Comparison of ENCODE assay signal across 8 cellular contexts in genomic region chr6:10030942-10031537, GRCh38.
A peak's percentile ranks its signal among the peaks of the same experiment; 100 is the strongest.
DNase-seq lines count a peak whose midpoint lies in the region; ATAC-seq and TF ChIP-seq lines count a peak whose summit lies in the region.

No MANE protein-coding gene starts in this region.

- no peaks in the 10 kb centered on the region for H3K36me3 ChIP-seq in esophagus squamous epithelium
- H3K36me3 ChIP-seq in thoracic aorta, result no peaks in the 10 kb centered on the region

- 73 to 76% methylated on average over 8 of the region's 8 CpGs for WGBS in esophagus squamous epithelium, 2 donors
- WGBS in right cardiac atrium, result 82% methylated on average over 8 of the region's 8 CpGs

- H3K4me3 Mint-ChIP-seq in activated CD8-positive, alpha-beta T cell treated with anti-CD3 and anti-CD28 coated beads for 36 hours, result no peak overlapping the region
- no peak overlapping the region for H3K4me3 Mint-ChIP-seq in activated CD8-positive, alpha-beta T cell treated with anti-CD3 and anti-CD28 coated beads, Interleukin-2, amount 10 ng/mL, durations not matched to agents 7 days and 5 days
- no peak overlapping the region for H3K4me3 Mint-ChIP-seq in activated CD4-positive, alpha-beta memory T cell treated with anti-CD3 and anti-CD28 coated beads, Interleukin-2, amount 10 ng/mL, durations not matched to agents 7 days and 5 days
- H3K4me3 Mint-ChIP-seq in activated T-helper 17 cell treated with anti-CD3 and anti-CD28 coated beads, Interleukin-2, amount 50 U/mL, for 72 hours, result no peak overlapping the region

- DNase-seq in activated CD8-positive, alpha-beta T cell treated with anti-CD3 and anti-CD28 coated beads for 36 hours, result no peak
- no peak for DNase-seq in activated CD8-positive, alpha-beta T cell treated with anti-CD3 and anti-CD28 coated beads, Interleukin-2, amount 10 ng/mL, durations not matched to agents 7 days and 5 days
- DNase-seq in NCI-H526 (lab: John Stamatoyannopoulos, UW) (peak; percentile 10 to 56), esophagus squamous epithelium (lab: John Stamatoyannopoulos, UW) (no peak), thoracic aorta (ENCODE audit: low spot score) (no peak), right cardiac atrium (no peak)
- DNase-seq in activated CD4-positive, alpha-beta memory T cell treated with anti-CD3 and anti-CD28 coated beads, Interleukin-2, amount 10 ng/mL, durations not matched to agents 7 days and 5 days, result no peak

- H3K27ac ChIP-seq in esophagus squamous epithelium, result no peak overlapping the region
- H3K27ac ChIP-seq in thoracic aorta, result no peak overlapping the region
- no peak overlapping the region for H3K27ac ChIP-seq in right cardiac atrium (ENCODE audit: low read length)

- no peaks in the 10 kb centered on the region for H3K4me1 Mint-ChIP-seq in activated CD8-positive, alpha-beta T cell treated with anti-CD3 and anti-CD28 coated beads for 36 hours (ENCODE audit: low read depth)
- no peaks in the 10 kb centered on the region for H3K4me1 Mint-ChIP-seq in activated CD8-positive, alpha-beta T cell treated with anti-CD3 and anti-CD28 coated beads, Interleukin-2, amount 10 ng/mL, durations not matched to agents 7 days and 5 days (ENCODE audit: low read depth)
- no peaks in the 10 kb centered on the region for H3K4me1 Mint-ChIP-seq in activated CD4-positive, alpha-beta memory T cell treated with anti-CD3 and anti-CD28 coated beads, Interleukin-2, amount 10 ng/mL, durations not matched to agents 7 days and 5 days
- no peaks in the 10 kb centered on the region for H3K4me1 Mint-ChIP-seq in activated T-helper 17 cell treated with anti-CD3 and anti-CD28 coated beads, Interleukin-2, amount 50 U/mL, for 72 hours

- H3K9me3 ChIP-seq in esophagus squamous epithelium (no peaks in the 10 kb centered on the region), thoracic aorta (no peaks in the 10 kb centered on the region), right cardiac atrium (ENCODE audit: control insufficient read depth, low read length) (no peaks in the 10 kb centered on the region)

- no peaks in the 10 kb centered on the region for H3K9me3 Mint-ChIP-seq in activated CD8-positive, alpha-beta T cell treated with anti-CD3 and anti-CD28 coated beads for 36 hours
- no peaks in the 10 kb centered on the region for H3K9me3 Mint-ChIP-seq in activated CD8-positive, alpha-beta T cell treated with anti-CD3 and anti-CD28 coated beads, Interleukin-2, amount 10 ng/mL, durations not matched to agents 7 days and 5 days (ENCODE audit: insufficient read depth)
- H3K9me3 Mint-ChIP-seq in activated CD4-positive, alpha-beta memory T cell treated with anti-CD3 and anti-CD28 coated beads, Interleukin-2, amount 10 ng/mL, durations not matched to agents 7 days and 5 days, result no peaks in the 10 kb centered on the region
- H3K9me3 Mint-ChIP-seq in activated T-helper 17 cell treated with anti-CD3 and anti-CD28 coated beads, Interleukin-2, amount 50 U/mL, for 72 hours, result no peaks in the 10 kb centered on the region

- POLR2A ChIA-PET in activated CD8-positive, alpha-beta T cell treated with anti-CD3 and anti-CD28 coated beads for 36 hours (lab: Charles Lee), result no interaction called here
- POLR2A ChIA-PET in activated CD8-positive, alpha-beta T cell treated with anti-CD3 and anti-CD28 coated beads, Interleukin-2, amount 10 ng/mL, durations not matched to agents 7 days and 5 days (lab: Charles Lee), result no interaction called here
- POLR2A ChIA-PET in activated CD4-positive, alpha-beta memory T cell treated with anti-CD3 and anti-CD28 coated beads, Interleukin-2, amount 10 ng/mL, durations not matched to agents 7 days and 5 days (lab: Charles Lee), result no interaction called here

- H3K27me3 Mint-ChIP-seq in activated CD8-positive, alpha-beta T cell treated with anti-CD3 and anti-CD28 coated beads for 36 hours, result no peaks in the 10 kb centered on the region
- H3K27me3 Mint-ChIP-seq in activated CD8-positive, alpha-beta T cell treated with anti-CD3 and anti-CD28 coated beads, Interleukin-2, amount 10 ng/mL, durations not matched to agents 7 days and 5 days (ENCODE audit: low read depth), result no peaks in the 10 kb centered on the region
- no peaks in the 10 kb centered on the region for H3K27me3 Mint-ChIP-seq in activated CD4-positive, alpha-beta memory T cell treated with anti-CD3 and anti-CD28 coated beads, Interleukin-2, amount 10 ng/mL, durations not matched to agents 7 days and 5 days
- H3K27me3 Mint-ChIP-seq in activated T-helper 17 cell treated with anti-CD3 and anti-CD28 coated beads, Interleukin-2, amount 50 U/mL, for 72 hours, result no peaks in the 10 kb centered on the region

- H3K27ac Mint-ChIP-seq in activated CD8-positive, alpha-beta T cell treated with anti-CD3 and anti-CD28 coated beads for 36 hours, result no peak overlapping the region
- H3K27ac Mint-ChIP-seq in activated CD8-positive, alpha-beta T cell treated with anti-CD3 and anti-CD28 coated beads, Interleukin-2, amount 10 ng/mL, durations not matched to agents 7 days and 5 days, result no peak overlapping the region
- no peak overlapping the region for H3K27ac Mint-ChIP-seq in activated CD4-positive, alpha-beta memory T cell treated with anti-CD3 and anti-CD28 coated beads, Interleukin-2, amount 10 ng/mL, durations not matched to agents 7 days and 5 days
- no peak overlapping the region for H3K27ac Mint-ChIP-seq in activated T-helper 17 cell treated with anti-CD3 and anti-CD28 coated beads, Interleukin-2, amount 50 U/mL, for 72 hours

- intact Hi-C loops in activated CD8-positive, alpha-beta T cell treated with anti-CD3 and anti-CD28 coated beads for 36 hours (cut with micrococcal nuclease), result no loop called here
- intact Hi-C loops in esophagus squamous epithelium (cut with DNase I), result no loop called here
- intact Hi-C loops in right cardiac atrium (cut with DNase I), result no loop called here

- ATAC-seq in activated CD8-positive, alpha-beta T cell treated with anti-CD3 and anti-CD28 coated beads for 36 hours, result no peak
- no peak for ATAC-seq in activated CD8-positive, alpha-beta T cell treated with anti-CD3 and anti-CD28 coated beads, Interleukin-2, amount 10 ng/mL, durations not matched to agents 7 days and 5 days
- no peak for ATAC-seq in thoracic aorta (ENCODE audit: insufficient number of reproducible peaks, low FRiP score, low read depth)
- ATAC-seq in right cardiac atrium, result no peak
- ATAC-seq in activated T-helper 17 cell treated with anti-CD3 and anti-CD28 coated beads, Interleukin-2, amount 50 U/mL, for 72 hours (replicated peaks), result no peak

- H3K4me1 ChIP-seq in esophagus squamous epithelium, result peaks cover 0 to 11% (median 3%) of the 10 kb centered on the region in 3 donors
- H3K4me1 ChIP-seq in thoracic aorta (ENCODE audit: control insufficient read depth in 1 of 2, low read depth in 2 of 2), result no peaks in the 10 kb centered on the region
- H3K4me1 ChIP-seq in right cardiac atrium (ENCODE audit: control insufficient read depth, insufficient read depth, low read length), result no peaks in the 10 kb centered on the region

- TF ChIP-seq CTCF in activated CD8-positive, alpha-beta T cell treated with anti-CD3 and anti-CD28 coated beads for 36 hours (IDR thresholded peaks at IDR 0.05), result peak; percentile 70
- TF ChIP-seq CTCF in esophagus squamous epithelium (IDR thresholded peaks at IDR 0.05) (peak in 4 of 6 experiments; percentile 35 to 59 (median 40)), thoracic aorta (IDR thresholded peaks at IDR 0.05) (peak; percentile 29)

- H3K36me3 Mint-ChIP-seq in activated CD8-positive, alpha-beta T cell treated with anti-CD3 and anti-CD28 coated beads for 36 hours (ENCODE audit: low read depth), result no peaks in the 10 kb centered on the region
- no peaks in the 10 kb centered on the region for H3K36me3 Mint-ChIP-seq in activated CD8-positive, alpha-beta T cell treated with anti-CD3 and anti-CD28 coated beads, Interleukin-2, amount 10 ng/mL, durations not matched to agents 7 days and 5 days (ENCODE audit: low read depth)
- H3K36me3 Mint-ChIP-seq in activated CD4-positive, alpha-beta memory T cell treated with anti-CD3 and anti-CD28 coated beads, Interleukin-2, amount 10 ng/mL, durations not matched to agents 7 days and 5 days (ENCODE audit: low read depth), result no peaks in the 10 kb centered on the region
- no peaks in the 10 kb centered on the region for H3K36me3 Mint-ChIP-seq in activated T-helper 17 cell treated with anti-CD3 and anti-CD28 coated beads, Interleukin-2, amount 50 U/mL, for 72 hours (ENCODE audit: low read depth)

- no peak overlapping the region for H3K4me3 ChIP-seq in esophagus squamous epithelium
- no peak overlapping the region for H3K4me3 ChIP-seq in thoracic aorta
- H3K4me3 ChIP-seq in right cardiac atrium (ENCODE audit: low read length), result no peak overlapping the region

- CTCF ChIA-PET in activated CD8-positive, alpha-beta T cell treated with anti-CD3 and anti-CD28 coated beads for 36 hours (lab: Charles Lee), result interaction anchor here (1.2 to 1.4 kb wide), 3 partner anchors 15 to 26 kb away, joined by 3 read pairs; no protein-coding TSS in a partner anchor
- CTCF ChIA-PET in activated CD8-positive, alpha-beta T cell treated with anti-CD3 and anti-CD28 coated beads, Interleukin-2, amount 10 ng/mL, durations not matched to agents 7 days and 5 days (lab: Charles Lee), result interaction anchor here (1.6 to 2.0 kb wide), 2 partner anchors 399 to 403 kb away, joined by 5 to 13 read pairs; no protein-coding TSS in a partner anchor
- CTCF ChIA-PET in activated CD4-positive, alpha-beta memory T cell treated with anti-CD3 and anti-CD28 coated beads, Interleukin-2, amount 10 ng/mL, durations not matched to agents 7 days and 5 days (lab: Charles Lee), result interaction anchor here (0.8 to 2.1 kb wide), 7 partner anchors 12 to 404 kb away, joined by 3 to 9 read pairs (median 5); no protein-coding TSS in a partner anchor

- H3K27me3 ChIP-seq in esophagus squamous epithelium, result no peaks in the 10 kb centered on the region
- no peaks in the 10 kb centered on the region for H3K27me3 ChIP-seq in thoracic aorta (replicated peaks; ENCODE audit: insufficient read depth)
- H3K27me3 ChIP-seq in right cardiac atrium (ENCODE audit: control insufficient read depth, insufficient read depth), result no peaks in the 10 kb centered on the region

- TF ChIP-seq POLR2A in esophagus squamous epithelium (IDR thresholded peaks at IDR 0.05), result no peak

Comparison
In these comparisons a context has a peak if more than half of its experiments do, and no peak if none do; other contexts are left out.
1. DNase-seq: peak in NCI-H526 (2 of 2); none in activated CD8-positive, alpha-beta T cell treated with anti-CD3 and anti-CD28 coated beads for 36 hours (single experiment), activated CD8-positive, alpha-beta T cell treated with anti-CD3 and anti-CD28 coated beads, Interleukin-2, amount 10 ng/mL, durations not matched to agents 7 days and 5 days (single experiment), esophagus squamous epithelium (single experiment), thoracic aorta (single experiment), activated CD4-positive, alpha-beta memory T cell treated with anti-CD3 and anti-CD28 coated beads, Interleukin-2, amount 10 ng/mL, durations not matched to agents 7 days and 5 days (single experiment) and right cardiac atrium (0 of 3).
2. Peak in every context shown above with its lines, with median percentiles within 50 percentile points of each other: CTCF ChIP-seq.